Comparison of ENCODE assay signal across 24 cellular contexts in genomic region chr5:18798058-18798457, GRCh38.
DNase-seq lines count a peak whose midpoint lies in the region; ATAC-seq and TF ChIP-seq lines count a peak whose summit lies in the region.
"Had no signal": no experiment of that assay in that cellular context is flagged by ENCODE, and none has a peak within 500 bp of the region (broad histone marks: within the 10 kb centered on the region; RNA-seq: fewer than 3 reads in every experiment).

No MANE protein-coding gene starts in this region.

- H3K9me3 ChIP-seq in iPS DF 6.9 (ENCODE audit: control insufficient read depth, insufficient read depth, low read length) (no peaks in the 10 kb centered on the region), neuronal stem cell (replicated peaks in 1 of 2; ENCODE audit: control insufficient read depth in 2 of 2, insufficient read depth in 1 of 2, low read depth in 1 of 2, low read length in 2 of 2) (no peaks in the 10 kb centered on the region)
- H3K9me3 ChIP-seq: BLaER1 had no signal

- intact Hi-C loops in activated CD8-positive, alpha-beta T cell treated with anti-CD3 and anti-CD28 coated beads for 36 hours (cut with micrococcal nuclease) = no loop called here

- H3K9ac ChIP-seq in neuronal stem cell (ENCODE audit: low read depth, low read length, poor library complexity) = no peak overlapping the region
- H3K9ac ChIP-seq: BLaER1 had no signal

- no peaks in the 10 kb centered on the region for H3K36me3 ChIP-seq in iPS DF 6.9 (ENCODE audit: control insufficient read depth, insufficient read depth, low read length)
- H3K36me3 ChIP-seq in neuronal stem cell (replicated peaks in 1 of 2; ENCODE audit: control insufficient read depth in 2 of 2, insufficient read depth in 2 of 2, low read length in 2 of 2) = no peaks in the 10 kb centered on the region
- H3K36me3 ChIP-seq: BLaER1 had no signal

- peak overlapping the region; percentile 79 for H3K27ac Mint-ChIP-seq in WTC11
- no peak overlapping the region for H3K27ac Mint-ChIP-seq in activated CD8-positive, alpha-beta T cell treated with anti-CD3 and anti-CD28 coated beads for 36 hours
- H3K27ac Mint-ChIP-seq: CD4-positive, alpha-beta T cell had no signal

- H3K27ac ChIP-seq in iPS DF 6.9 (ENCODE audit: low read length) (no peak overlapping the region), neuronal stem cell (replicated peaks; ENCODE audit: low read length) (no peak overlapping the region)
- H3K27ac ChIP-seq: 22Rv1, BLaER1, RWPE1, SK-N-MC had no signal

- no peak overlapping the region for H2BK12ac ChIP-seq in neuronal stem cell (ENCODE audit: low read length)

- WGBS in iPS DF 6.9 (ENCODE audit: insufficient coverage, insufficient read length) = no CpG with 5 or more reads among the region's 3 CpGs
- no CpG with 5 or more reads among the region's 3 CpGs for WGBS in neuronal stem cell (ENCODE audit: extremely low coverage in 2 of 2, insufficient read length in 2 of 2, insufficient replicate concordance in 1 of 2), 2 donors

- no peak overlapping the region for H3K14ac ChIP-seq in neuronal stem cell (ENCODE audit: low read length)

- ATAC-seq in WTC11 (peak; percentile 89), HG02678 (IDR thresholded peaks at IDR 0.05; ENCODE audit: unreplicated experiment) (no peak)
- ATAC-seq in activated CD8-positive, alpha-beta T cell treated with anti-CD3 and anti-CD28 coated beads for 36 hours = no peak
- ATAC-seq: GM12878 had no signal

- CTCF ChIA-PET in WTC11 (lab: Charles Lee) = interaction anchor here (0.8 to 1.4 kb wide), 2 partner anchors 99 to 332 kb away, joined by 3 to 6 read pairs; no protein-coding TSS in a partner anchor
- CTCF ChIA-PET in activated CD8-positive, alpha-beta T cell treated with anti-CD3 and anti-CD28 coated beads for 36 hours (lab: Charles Lee) = no interaction called here

- no peak overlapping the region for H2AK5ac ChIP-seq in neuronal stem cell (ENCODE audit: low read depth, low read length)

- H3K4me1 Mint-ChIP-seq in WTC11 = peaks cover 51% of the 10 kb centered on the region
- no peaks in the 10 kb centered on the region for H3K4me1 Mint-ChIP-seq in activated CD8-positive, alpha-beta T cell treated with anti-CD3 and anti-CD28 coated beads for 36 hours (ENCODE audit: low read depth)

- H3K36me3 Mint-ChIP-seq in WTC11 = no peaks in the 10 kb centered on the region
- H3K36me3 Mint-ChIP-seq in activated CD8-positive, alpha-beta T cell treated with anti-CD3 and anti-CD28 coated beads for 36 hours (ENCODE audit: low read depth) = no peaks in the 10 kb centered on the region

- peak overlapping the region; percentile 13; the same call in 1 of the 2 replicates for H3K4me3 Mint-ChIP-seq in WTC11
- no peak overlapping the region for H3K4me3 Mint-ChIP-seq in activated CD8-positive, alpha-beta T cell treated with anti-CD3 and anti-CD28 coated beads for 36 hours
- H3K4me3 Mint-ChIP-seq: CD4-positive, alpha-beta T cell had no signal

- no peak overlapping the region for H3K18ac ChIP-seq in neuronal stem cell (ENCODE audit: low read length)

- H3K4me2 ChIP-seq in neuronal stem cell (ENCODE audit: insufficient read depth, low read length, poor library complexity, severe bottlenecking) = no peak overlapping the region
- H3K4me2 ChIP-seq: BLaER1 had no signal

- H3K9me3 Mint-ChIP-seq in WTC11 = no peaks in the 10 kb centered on the region
- no peaks in the 10 kb centered on the region for H3K9me3 Mint-ChIP-seq in activated CD8-positive, alpha-beta T cell treated with anti-CD3 and anti-CD28 coated beads for 36 hours
- H3K9me3 Mint-ChIP-seq: CD4-positive, alpha-beta T cell had no signal

- H4K8ac ChIP-seq in neuronal stem cell (ENCODE audit: low read depth, low read length) = no peak overlapping the region

- DNase-seq in NCI-H526 (lab: John Stamatoyannopoulos, UW) (peak; percentile 22 to 55), NCI-H526 treated with DMSO at 0.1 percent for 48 hours (lab: John Stamatoyannopoulos, UW) (no peak), WTC11 (ENCODE audit: low spot score) (peak; percentile 67), iPS DF 6.9 (ENCODE audit: low read depth, low spot score) (peak; percentile 73), neuronal stem cell (ENCODE audit: low spot score) (no peak), GM19238 (ENCODE audit: insufficient read length, low spot score) (no peak)
- DNase-seq in activated CD8-positive, alpha-beta T cell treated with anti-CD3 and anti-CD28 coated beads for 36 hours = no peak
- DNase-seq: ACHN; CD4-positive, alpha-beta T cell; COR-L47; DMS79; GOT3; KG1; NCI-H1105; NCI-H2081 treated with DMSO at 0.1 percent for 48 hours; NCI-H2171 treated with DMSO at 0.1 percent for 48 hours; NCI-H69; SHP77 treated with DMSO at 0.1 percent for 48 hours had no signal

- TF ChIP-seq CTCF in WTC11 (IDR thresholded peaks at IDR 0.05) = no peak
- TF ChIP-seq CTCF in activated CD8-positive, alpha-beta T cell treated with anti-CD3 and anti-CD28 coated beads for 36 hours (IDR thresholded peaks at IDR 0.05) = no peak

- H3K79me1 ChIP-seq in neuronal stem cell (ENCODE audit: low read depth, low read length) = no peaks in the 10 kb centered on the region

- H2BK5ac ChIP-seq in neuronal stem cell (ENCODE audit: low read length) = no peak overlapping the region

- H4K91ac ChIP-seq in neuronal stem cell (ENCODE audit: low read depth, low read length, poor library complexity) = no peak overlapping the region

- H3K23ac ChIP-seq in neuronal stem cell (ENCODE audit: low read depth, low read length, poor library complexity) = no peak overlapping the region

- peaks cover 2% of the 10 kb centered on the region; the same call in 1 of the 2 replicates for H3K4me1 ChIP-seq in iPS DF 6.9 (ENCODE audit: control insufficient read depth, insufficient read depth, low read length)
- peaks cover 0 to 2% of the 10 kb centered on the region in 2 donors for H3K4me1 ChIP-seq in neuronal stem cell (ENCODE audit: control insufficient read depth in 2 of 2, insufficient read depth in 1 of 2, low read depth in 1 of 2, low read length in 2 of 2)
- H3K4me1 ChIP-seq: BLaER1 had no signal

- H2AFZ ChIP-seq in neuronal stem cell (ENCODE audit: low read length) = peak overlapping the region; percentile 67

- no peak overlapping the region for H3K4ac ChIP-seq in neuronal stem cell (ENCODE audit: low read length)

- no peak overlapping the region for H2BK15ac ChIP-seq in neuronal stem cell (ENCODE audit: low read length)

- H2BK120ac ChIP-seq in neuronal stem cell (ENCODE audit: low read depth, low read length) = no peak overlapping the region

- POLR2A ChIA-PET in WTC11 (lab: Charles Lee) = no interaction called here
- POLR2A ChIA-PET in activated CD8-positive, alpha-beta T cell treated with anti-CD3 and anti-CD28 coated beads for 36 hours (lab: Charles Lee) = no interaction called here

- no peaks in the 10 kb centered on the region for H3K27me3 Mint-ChIP-seq in WTC11 (ENCODE audit: low read depth)
- peaks cover 4% of the 10 kb centered on the region for H3K27me3 Mint-ChIP-seq in activated CD8-positive, alpha-beta T cell treated with anti-CD3 and anti-CD28 coated beads for 36 hours
- H3K27me3 Mint-ChIP-seq: CD4-positive, alpha-beta T cell had no signal

- H3K27me3 ChIP-seq in iPS DF 6.9 (ENCODE audit: control insufficient read depth, insufficient read depth, low read length) (no peaks in the 10 kb centered on the region), neuronal stem cell (ENCODE audit: control insufficient read depth in 3 of 3, insufficient read depth in 3 of 3, low read depth in 1 of 3, low read length in 3 of 3) (no peaks in the 10 kb centered on the region)
- H3K27me3 ChIP-seq: BLaER1 had no signal

- H3K4me3 ChIP-seq in iPS DF 6.9 (ENCODE audit: low read length) (no peak overlapping the region), neuronal stem cell (ENCODE audit: low read length in 2 of 2) (no peak overlapping the region)
- H3K4me3 ChIP-seq: BLaER1, GM12878, SK-N-MC had no signal

TF ChIP-seq in WTC11, 78 proteins besides CTCF, POLR2A, EP300 and RAD21 (continues in another document):
- TF ChIP-seq ZBTB21 (CRISPR knock-in tag; IDR thresholded peaks at IDR 0.05; ENCODE audit: borderline replicate concordance) (no peak), FOXJ3 (CRISPR knock-in tag; IDR thresholded peaks at IDR 0.05; ENCODE audit: borderline replicate concordance) (no peak), USF2 (CRISPR knock-in tag; IDR thresholded peaks at IDR 0.05) (0 out of 2 replicates have a peak, but pooled peaks have one; percentile 9), MAX (CRISPR knock-in tag; IDR thresholded peaks at IDR 0.05) (peak; percentile 53; the same call in 1 of the 2 replicates), SP1 (CRISPR knock-in tag; conservative IDR thresholded peaks at IDR 0.05) (0 out of 2 replicates have a peak, but pooled peaks have one; percentile 10), TEAD1 (CRISPR knock-in tag; IDR thresholded peaks at IDR 0.05) (peak; percentile 51; the same call in 1 of the 2 replicates), ZNF671 (CRISPR knock-in tag; IDR thresholded peaks at IDR 0.05) (0 out of 2 replicates have a peak, but pooled peaks have one; percentile 20), GRHL2 (CRISPR knock-in tag; IDR thresholded peaks at IDR 0.05; ENCODE audit: insufficient replicate concordance, severe bottlenecking) (no peak), PRRX2 (CRISPR knock-in tag; IDR thresholded peaks at IDR 0.05) (peak; percentile 63; the same call in 1 of the 2 replicates), FOXK1 (CRISPR knock-in tag; IDR thresholded peaks at IDR 0.05) (peak; percentile 43; the same call in 1 of the 2 replicates), ZNF396 (CRISPR knock-in tag; IDR thresholded peaks at IDR 0.05; ENCODE audit: borderline replicate concordance) (peak; percentile 76; the same call in 1 of the 2 replicates)

Comparison
In these comparisons a context has a peak if more than half of its experiments do, and no peak if none do; other contexts are left out.
1. DNase-seq: peak in NCI-H526 (2 of 2), WTC11 (single experiment) and iPS DF 6.9 (single experiment); none in NCI-H526 treated with DMSO at 0.1 percent for 48 hours (single experiment), neuronal stem cell (single experiment), GM19238 (single experiment) and activated CD8-positive, alpha-beta T cell treated with anti-CD3 and anti-CD28 coated beads for 36 hours (single experiment).